Comparison of ENCODE assay signal across 8 cellular contexts in genomic region chr19:9673912-9674668, GRCh38. TPM values are rescaled to one million over a fixed set of nuclear protein-coding genes. Genes with fewer than 3 reads are reported as not detected.
A peak's percentile ranks its signal among the peaks of the same experiment; 100 is the strongest.
DNase-seq lines count a peak whose midpoint lies in the region; ATAC-seq and TF ChIP-seq lines count a peak whose summit lies in the region.

No MANE protein-coding gene starts in this region.

- peak overlapping the region; percentile 72 for H3K4me3 ChIP-seq in epithelial cell of esophagus (ENCODE audit: low read length)

- DNase-seq in A172 (ENCODE audit: low spot score) (peak; percentile 49), epithelial cell of esophagus (ENCODE audit: low read depth) (peak; percentile 79), omental fat pad (ENCODE audit: low spot score) (no peak), AG20443 (ENCODE audit: low spot score) (no peak), NOMO-1 (lab: John Stamatoyannopoulos, UW; ENCODE audit: unreplicated experiment in 2 of 2) (no peak)
- DNase-seq in activated CD4-positive, alpha-beta T cell treated with anti-CD3 and anti-CD28 coated beads for 48 hours: peak; percentile 36

- ATAC-seq in HG02885 (IDR thresholded peaks at IDR 0.05; ENCODE audit: poor library complexity, unreplicated experiment) (peak; percentile 7), omental fat pad (ENCODE audit: low FRiP score) (peak; percentile 44), GM18520 (IDR thresholded peaks at IDR 0.05; ENCODE audit: unreplicated experiment) (no peak)

- TF ChIP-seq CTCF in epithelial cell of esophagus (IDR thresholded peaks at IDR 0.05; ENCODE audit: insufficient read depth, low read depth, low read length, missing control alignments): no peak
- no peak for TF ChIP-seq CTCF in omental fat pad (IDR thresholded peaks at IDR 0.05)

RNA-seq across cellular contexts. Expression of gene ZNF562, which starts 0.8 kb away (rescaled TPM):
- 36.3 and 47.7 TPM in 2 replicates for total RNA-seq in A172 (2014; rRNA removed; shearing (Covaris generic))
- total RNA-seq in omental fat pad: 10 to 100 TPM; 19.5 to 40.4 (median 23.4) TPM

RNA-seq across cellular contexts. Expression of gene ZNF561, which starts 53.1 kb away (rescaled TPM):
- total RNA-seq in A172 (2014; rRNA removed; shearing (Covaris generic)): 30.1 and 31.4 TPM in 2 replicates
- 10 to 100 TPM; 17.5 to 27.1 (median 26.2) TPM for total RNA-seq in omental fat pad

Comparison
In these comparisons a context has a peak if more than half of its experiments do, and no peak if none do; other contexts are left out.
1. DNase-seq: peak in A172 (single experiment), activated CD4-positive, alpha-beta T cell treated with anti-CD3 and anti-CD28 coated beads for 48 hours (single experiment) and epithelial cell of esophagus (single experiment); none in omental fat pad (single experiment), AG20443 (single experiment) and NOMO-1 (0 of 2).